In genomic region chr14:68539311-68539737, GRCh38 we compare ENCODE assay signal across 1 cellular context.
TF ChIP-seq lines count a peak whose summit lies in the region.

No MANE protein-coding gene starts in this region.

TF ChIP-seq in GM23338, 12 proteins besides CTCF, POLR2A, EP300 and RAD21 (continued from another document):
- no peak for TF ChIP-seq ETS1 (IDR thresholded peaks at IDR 0.05)
- no peak for TF ChIP-seq ZNF462 (CRISPR knock-in tag; IDR thresholded peaks at IDR 0.05)
